ENCODE assay signal across 1 cellular context in the genomic region with DNA sequence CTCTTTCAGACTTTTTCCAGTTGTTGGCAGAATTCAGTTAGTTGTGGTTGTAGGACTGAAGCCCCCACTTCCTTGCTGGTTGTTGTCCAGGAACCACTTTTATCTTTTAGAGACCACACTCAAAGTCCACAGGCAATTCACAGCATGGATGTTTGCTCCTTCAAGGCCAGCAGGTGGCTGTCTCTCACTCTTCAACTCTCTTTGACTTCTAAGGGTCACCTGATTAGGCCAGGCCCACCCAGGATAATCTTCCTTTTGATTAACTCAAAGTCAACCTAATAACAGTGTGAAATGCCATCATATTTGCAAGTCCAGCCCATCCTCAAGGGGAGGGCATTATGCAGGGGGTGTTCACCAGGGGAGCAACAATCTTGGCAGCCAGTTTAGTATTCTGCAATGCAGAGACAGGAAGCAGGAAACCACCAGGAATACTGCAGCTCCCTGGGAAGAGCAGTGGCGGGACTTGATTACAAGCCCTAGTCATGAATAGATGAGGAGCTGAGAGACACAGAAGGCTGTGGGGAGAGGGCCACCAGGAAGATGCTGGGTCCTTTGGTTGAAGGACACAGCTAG.
TF ChIP-seq lines count a peak whose summit lies in the region.

No MANE protein-coding gene starts in this region.

TF ChIP-seq in K562, 482 proteins besides CTCF, POLR2A, EP300 and RAD21 (continued from another document and continues in another):
- TF ChIP-seq, protein P1, sequence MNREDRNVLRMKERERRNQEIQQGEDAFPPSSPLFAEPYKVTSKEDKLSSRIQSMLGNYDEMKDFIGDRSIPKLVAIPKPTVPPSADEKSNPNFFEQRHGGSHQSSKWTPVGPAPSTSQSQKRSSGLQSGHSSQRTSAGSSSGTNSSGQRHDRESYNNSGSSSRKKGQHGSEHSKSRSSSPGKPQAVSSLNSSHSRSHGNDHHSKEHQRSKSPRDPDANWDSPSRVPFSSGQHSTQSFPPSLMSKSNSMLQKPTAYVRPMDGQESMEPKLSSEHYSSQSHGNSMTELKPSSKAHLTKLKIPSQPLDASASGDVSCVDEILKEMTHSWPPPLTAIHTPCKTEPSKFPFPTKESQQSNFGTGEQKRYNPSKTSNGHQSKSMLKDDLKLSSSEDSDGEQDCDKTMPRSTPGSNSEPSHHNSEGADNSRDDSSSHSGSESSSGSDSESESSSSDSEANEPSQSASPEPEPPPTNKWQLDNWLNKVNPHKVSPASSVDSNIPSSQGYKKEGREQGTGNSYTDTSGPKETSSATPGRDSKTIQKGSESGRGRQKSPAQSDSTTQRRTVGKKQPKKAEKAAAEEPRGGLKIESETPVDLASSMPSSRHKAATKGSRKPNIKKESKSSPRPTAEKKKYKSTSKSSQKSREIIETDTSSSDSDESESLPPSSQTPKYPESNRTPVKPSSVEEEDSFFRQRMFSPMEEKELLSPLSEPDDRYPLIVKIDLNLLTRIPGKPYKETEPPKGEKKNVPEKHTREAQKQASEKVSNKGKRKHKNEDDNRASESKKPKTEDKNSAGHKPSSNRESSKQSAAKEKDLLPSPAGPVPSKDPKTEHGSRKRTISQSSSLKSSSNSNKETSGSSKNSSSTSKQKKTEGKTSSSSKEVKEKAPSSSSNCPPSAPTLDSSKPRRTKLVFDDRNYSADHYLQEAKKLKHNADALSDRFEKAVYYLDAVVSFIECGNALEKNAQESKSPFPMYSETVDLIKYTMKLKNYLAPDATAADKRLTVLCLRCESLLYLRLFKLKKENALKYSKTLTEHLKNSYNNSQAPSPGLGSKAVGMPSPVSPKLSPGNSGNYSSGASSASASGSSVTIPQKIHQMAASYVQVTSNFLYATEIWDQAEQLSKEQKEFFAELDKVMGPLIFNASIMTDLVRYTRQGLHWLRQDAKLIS (CRISPR knock-in tag; IDR thresholded peaks at IDR 0.05) = no peak
- TF ChIP-seq ATF1 (CRISPR knock-in tag; IDR thresholded peaks at IDR 0.05) (no peak), ATF1 (tag; IDR thresholded peaks at IDR 0.05) (peak; percentile 49), SMAD1 (IDR thresholded peaks at IDR 0.05; ENCODE audit: low read depth, low read length, partially characterized antibody) (no peak), KHSRP (IDR thresholded peaks at IDR 0.05) (no peak), ZNF24 (IDR thresholded peaks at IDR 0.05) (no peak), MYC (IDR thresholded peaks at IDR 0.05; ENCODE audit: low read depth, low read length) (peak; percentile 58), MYC (CRISPR knock-in tag; IDR thresholded peaks at IDR 0.05; ENCODE audit: borderline replicate concordance, low read depth) (peak; percentile 75; the same call in 1 of the 2 replicates), ETV1 (tag; conservative IDR thresholded peaks at IDR 0.05; ENCODE audit: low read depth) (peak; percentile 72), JUND (IDR thresholded peaks at IDR 0.05; ENCODE audit: borderline replicate concordance, low read depth, low read length) (peak; percentile 64; the same call in 1 of the 2 replicates), JUND (tag; IDR thresholded peaks at IDR 0.05; ENCODE audit: borderline replicate concordance, low read depth, low read length) (no peak), TRIM28 (IDR thresholded peaks at IDR 0.05) (no peak), NONO (IDR thresholded peaks at IDR 0.05; ENCODE audit: low read depth in 2 of 2, low read length in 1 of 2) (0 out of 4 replicates have a peak, but pooled peaks of 1 of the 2 experiments have one; percentile 40), ZNF583 (CRISPR knock-in tag; IDR thresholded peaks at IDR 0.05) (peak; percentile 54; the same call in 1 of the 2 replicates), TBL1XR1 (IDR thresholded peaks at IDR 0.05; ENCODE audit: low read length in 2 of 2) (no peak), SMARCA4 (IDR thresholded peaks at IDR 0.05) (no peak), ZNF668 (CRISPR knock-in tag; IDR thresholded peaks at IDR 0.05) (peak; percentile 25; the same call in 1 of the 2 replicates), MAFK (IDR thresholded peaks at IDR 0.05; ENCODE audit: low read length) (0 out of 2 replicates have a peak, but pooled peaks have one; percentile 3), TEAD4 (IDR thresholded peaks at IDR 0.05; ENCODE audit: low read length) (peak; percentile 43), TEAD4 (CRISPR knock-in tag; IDR thresholded peaks at IDR 0.05; ENCODE audit: borderline replicate concordance) (no peak), KDM5B (IDR thresholded peaks at IDR 0.05; ENCODE audit: insufficient replicate concordance, low read depth, low read length) (peak; percentile 15), HMGN3 (IDR thresholded peaks at IDR 0.05; ENCODE audit: borderline replicate concordance, extremely low read depth, insufficient read length, low read depth, low read length) (no peak), CBX1 (IDR thresholded peaks at IDR 0.05; ENCODE audit: low read depth) (peak; percentile 55; the same call in 1 of the 2 replicates), XRCC5 (IDR thresholded peaks at IDR 0.05; ENCODE audit: low read depth, low read length) (peak; percentile 85; the same call in 1 of the 2 replicates), HEY1 (CRISPR knock-in tag; IDR thresholded peaks at IDR 0.05; ENCODE audit: borderline replicate concordance) (no peak), PTBP1 (IDR thresholded peaks at IDR 0.05; ENCODE audit: low read depth, low read length) (peak; percentile 98), GATAD2A (IDR thresholded peaks at IDR 0.05) (peak; percentile 73; the same call in 1 of the 2 replicates), HMG20A (CRISPR knock-in tag; conservative IDR thresholded peaks at IDR 0.05) (no peak), RUNX1 (IDR thresholded peaks at IDR 0.05; ENCODE audit: low read depth) (0 out of 2 replicates have a peak, but pooled peaks have one; percentile 83), CSDE1 (IDR thresholded peaks at IDR 0.05) (0 out of 4 replicates have a peak, but pooled peaks of 1 of the 2 experiments have one; percentile 19), ZNF274 (IDR thresholded peaks at IDR 0.05; ENCODE audit: borderline replicate concordance, low read depth, low read length) (no peak), SMARCC2 (IDR thresholded peaks at IDR 0.05; ENCODE audit: low read depth) (no peak), ZNF263 (CRISPR knock-in tag; IDR thresholded peaks at IDR 0.05; ENCODE audit: borderline replicate concordance) (peak; percentile 69), ADNP (tag; IDR thresholded peaks at IDR 0.05) (peak; percentile 64), JUN (IDR thresholded peaks at IDR 0.05; ENCODE audit: borderline replicate concordance, low read depth, low read length) (0 out of 2 replicates have a peak, but pooled peaks have one; percentile 17), JUN (CRISPR knock-in tag; IDR thresholded peaks at IDR 0.05; ENCODE audit: borderline replicate concordance) (no peak), SP1 (CRISPR knock-in tag; IDR thresholded peaks at IDR 0.05) (peak; percentile 66), ZNF764 (CRISPR knock-in tag; IDR thresholded peaks at IDR 0.05; ENCODE audit: low read depth) (no peak), XRCC4 (IDR thresholded peaks at IDR 0.05; ENCODE audit: extremely low read depth, insufficient read depth, insufficient read length) (no peak), DACH1 (IDR thresholded peaks at IDR 0.05; ENCODE audit: partially characterized antibody) (peak; percentile 92), SIRT6 (IDR thresholded peaks at IDR 0.05; ENCODE audit: low read depth, low read length) (no peak)
- TF ChIP-seq, protein P2, sequence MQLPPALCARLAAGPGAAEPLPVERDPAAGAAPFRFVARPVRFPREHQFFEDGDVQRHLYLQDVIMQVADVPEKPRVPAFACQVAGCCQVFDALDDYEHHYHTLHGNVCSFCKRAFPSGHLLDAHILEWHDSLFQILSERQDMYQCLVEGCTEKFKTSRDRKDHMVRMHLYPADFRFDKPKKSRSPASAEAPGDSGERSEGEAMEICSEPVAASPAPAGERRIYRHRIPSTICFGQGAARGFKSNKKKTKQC (CRISPR knock-in tag; IDR thresholded peaks at IDR 0.05) = peak; percentile 83
- TF ChIP-seq, protein P3, sequence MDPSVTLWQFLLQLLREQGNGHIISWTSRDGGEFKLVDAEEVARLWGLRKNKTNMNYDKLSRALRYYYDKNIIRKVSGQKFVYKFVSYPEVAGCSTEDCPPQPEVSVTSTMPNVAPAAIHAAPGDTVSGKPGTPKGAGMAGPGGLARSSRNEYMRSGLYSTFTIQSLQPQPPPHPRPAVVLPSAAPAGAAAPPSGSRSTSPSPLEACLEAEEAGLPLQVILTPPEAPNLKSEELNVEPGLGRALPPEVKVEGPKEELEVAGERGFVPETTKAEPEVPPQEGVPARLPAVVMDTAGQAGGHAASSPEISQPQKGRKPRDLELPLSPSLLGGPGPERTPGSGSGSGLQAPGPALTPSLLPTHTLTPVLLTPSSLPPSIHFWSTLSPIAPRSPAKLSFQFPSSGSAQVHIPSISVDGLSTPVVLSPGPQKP (CRISPR knock-in tag; IDR thresholded peaks at IDR 0.05) = no peak
- TF ChIP-seq, protein P4, sequence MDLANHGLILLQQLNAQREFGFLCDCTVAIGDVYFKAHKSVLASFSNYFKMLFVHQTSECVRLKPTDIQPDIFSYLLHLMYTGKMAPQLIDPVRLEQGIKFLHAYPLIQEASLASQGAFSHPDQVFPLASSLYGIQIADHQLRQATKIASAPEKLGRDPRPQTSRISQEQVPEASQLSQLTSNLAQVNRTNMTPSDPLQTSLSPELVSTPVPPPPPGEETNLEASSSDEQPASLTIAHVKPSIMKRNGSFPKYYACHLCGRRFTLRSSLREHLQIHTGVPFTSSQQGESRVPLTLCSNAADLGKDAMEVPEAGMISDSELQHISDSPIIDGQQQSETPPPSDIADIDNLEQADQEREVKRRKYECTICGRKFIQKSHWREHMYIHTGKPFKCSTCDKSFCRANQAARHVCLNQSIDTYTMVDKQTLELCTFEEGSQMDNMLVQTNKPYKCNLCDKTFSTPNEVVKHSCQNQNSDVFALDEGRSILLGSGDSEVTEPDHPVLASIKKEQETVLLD (IDR thresholded peaks at IDR 0.05) = no peak
- TF ChIP-seq, protein P5, sequence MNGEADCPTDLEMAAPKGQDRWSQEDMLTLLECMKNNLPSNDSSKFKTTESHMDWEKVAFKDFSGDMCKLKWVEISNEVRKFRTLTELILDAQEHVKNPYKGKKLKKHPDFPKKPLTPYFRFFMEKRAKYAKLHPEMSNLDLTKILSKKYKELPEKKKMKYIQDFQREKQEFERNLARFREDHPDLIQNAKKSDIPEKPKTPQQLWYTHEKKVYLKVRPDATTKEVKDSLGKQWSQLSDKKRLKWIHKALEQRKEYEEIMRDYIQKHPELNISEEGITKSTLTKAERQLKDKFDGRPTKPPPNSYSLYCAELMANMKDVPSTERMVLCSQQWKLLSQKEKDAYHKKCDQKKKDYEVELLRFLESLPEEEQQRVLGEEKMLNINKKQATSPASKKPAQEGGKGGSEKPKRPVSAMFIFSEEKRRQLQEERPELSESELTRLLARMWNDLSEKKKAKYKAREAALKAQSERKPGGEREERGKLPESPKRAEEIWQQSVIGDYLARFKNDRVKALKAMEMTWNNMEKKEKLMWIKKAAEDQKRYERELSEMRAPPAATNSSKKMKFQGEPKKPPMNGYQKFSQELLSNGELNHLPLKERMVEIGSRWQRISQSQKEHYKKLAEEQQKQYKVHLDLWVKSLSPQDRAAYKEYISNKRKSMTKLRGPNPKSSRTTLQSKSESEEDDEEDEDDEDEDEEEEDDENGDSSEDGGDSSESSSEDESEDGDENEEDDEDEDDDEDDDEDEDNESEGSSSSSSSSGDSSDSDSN (IDR thresholded peaks at IDR 0.05; ENCODE audit: borderline replicate concordance in 1 of 2, low read depth in 2 of 2, low read length in 2 of 2) = 0 out of 4 replicates have a peak, but pooled peaks of 1 of the 2 experiments have one; percentile 40
- TF ChIP-seq, protein P6, sequence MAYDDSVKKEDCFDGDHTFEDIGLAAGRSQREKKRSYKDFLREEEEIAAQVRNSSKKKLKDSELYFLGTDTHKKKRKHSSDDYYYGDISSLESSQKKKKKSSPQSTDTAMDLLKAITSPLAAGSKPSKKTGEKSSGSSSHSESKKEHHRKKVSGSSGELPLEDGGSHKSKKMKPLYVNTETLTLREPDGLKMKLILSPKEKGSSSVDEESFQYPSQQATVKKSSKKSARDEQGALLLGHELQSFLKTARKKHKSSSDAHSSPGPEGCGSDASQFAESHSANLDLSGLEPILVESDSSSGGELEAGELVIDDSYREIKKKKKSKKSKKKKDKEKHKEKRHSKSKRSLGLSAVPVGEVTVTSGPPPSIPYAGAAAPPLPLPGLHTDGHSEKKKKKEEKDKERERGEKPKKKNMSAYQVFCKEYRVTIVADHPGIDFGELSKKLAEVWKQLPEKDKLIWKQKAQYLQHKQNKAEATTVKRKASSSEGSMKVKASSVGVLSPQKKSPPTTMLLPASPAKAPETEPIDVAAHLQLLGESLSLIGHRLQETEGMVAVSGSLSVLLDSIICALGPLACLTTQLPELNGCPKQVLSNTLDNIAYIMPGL (CRISPR knock-in tag; IDR thresholded peaks at IDR 0.05) = peak; percentile 84
- TF ChIP-seq, protein P7, sequence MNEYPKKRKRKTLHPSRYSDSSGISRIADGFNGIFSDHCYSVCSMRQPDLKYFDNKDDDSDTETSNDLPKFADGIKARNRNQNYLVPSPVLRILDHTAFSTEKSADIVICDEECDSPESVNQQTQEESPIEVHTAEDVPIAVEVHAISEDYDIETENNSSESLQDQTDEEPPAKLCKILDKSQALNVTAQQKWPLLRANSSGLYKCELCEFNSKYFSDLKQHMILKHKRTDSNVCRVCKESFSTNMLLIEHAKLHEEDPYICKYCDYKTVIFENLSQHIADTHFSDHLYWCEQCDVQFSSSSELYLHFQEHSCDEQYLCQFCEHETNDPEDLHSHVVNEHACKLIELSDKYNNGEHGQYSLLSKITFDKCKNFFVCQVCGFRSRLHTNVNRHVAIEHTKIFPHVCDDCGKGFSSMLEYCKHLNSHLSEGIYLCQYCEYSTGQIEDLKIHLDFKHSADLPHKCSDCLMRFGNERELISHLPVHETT (CRISPR knock-in tag; conservative IDR thresholded peaks at IDR 0.05 in 1 of 2, IDR thresholded peaks at IDR 0.05 in 1 of 2) = peak in 1 of 2 experiments; percentile 61; a peak in 1 of 4 replicates
- TF ChIP-seq, protein P8, sequence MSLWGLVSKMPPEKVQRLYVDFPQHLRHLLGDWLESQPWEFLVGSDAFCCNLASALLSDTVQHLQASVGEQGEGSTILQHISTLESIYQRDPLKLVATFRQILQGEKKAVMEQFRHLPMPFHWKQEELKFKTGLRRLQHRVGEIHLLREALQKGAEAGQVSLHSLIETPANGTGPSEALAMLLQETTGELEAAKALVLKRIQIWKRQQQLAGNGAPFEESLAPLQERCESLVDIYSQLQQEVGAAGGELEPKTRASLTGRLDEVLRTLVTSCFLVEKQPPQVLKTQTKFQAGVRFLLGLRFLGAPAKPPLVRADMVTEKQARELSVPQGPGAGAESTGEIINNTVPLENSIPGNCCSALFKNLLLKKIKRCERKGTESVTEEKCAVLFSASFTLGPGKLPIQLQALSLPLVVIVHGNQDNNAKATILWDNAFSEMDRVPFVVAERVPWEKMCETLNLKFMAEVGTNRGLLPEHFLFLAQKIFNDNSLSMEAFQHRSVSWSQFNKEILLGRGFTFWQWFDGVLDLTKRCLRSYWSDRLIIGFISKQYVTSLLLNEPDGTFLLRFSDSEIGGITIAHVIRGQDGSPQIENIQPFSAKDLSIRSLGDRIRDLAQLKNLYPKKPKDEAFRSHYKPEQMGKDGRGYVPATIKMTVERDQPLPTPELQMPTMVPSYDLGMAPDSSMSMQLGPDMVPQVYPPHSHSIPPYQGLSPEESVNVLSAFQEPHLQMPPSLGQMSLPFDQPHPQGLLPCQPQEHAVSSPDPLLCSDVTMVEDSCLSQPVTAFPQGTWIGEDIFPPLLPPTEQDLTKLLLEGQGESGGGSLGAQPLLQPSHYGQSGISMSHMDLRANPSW (CRISPR knock-in tag; IDR thresholded peaks at IDR 0.05) = peak; percentile 87; the same call in 1 of the 2 replicates
